Comparison of ENCODE assay signal across 26 cellular contexts in the genomic region with DNA sequence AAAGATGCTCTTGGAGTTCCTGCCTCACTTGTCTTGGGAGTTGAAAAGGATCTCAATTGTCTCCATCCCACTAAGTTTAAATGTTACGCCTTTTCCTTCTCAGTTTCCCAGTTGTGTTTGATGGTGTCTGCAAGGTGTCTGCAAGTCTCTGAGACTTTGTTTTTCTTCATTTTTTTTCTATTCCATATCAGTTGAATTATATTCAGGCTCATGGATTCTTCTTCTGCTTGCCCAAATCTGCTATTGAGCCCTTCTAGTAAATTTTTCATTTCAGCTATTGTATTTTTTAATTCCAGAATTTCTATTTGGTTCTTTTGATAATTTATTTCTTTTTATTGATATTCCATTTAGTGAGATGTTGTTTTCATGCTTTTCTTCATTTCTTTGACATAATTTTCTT. TPM values are rescaled to one million over a fixed set of nuclear protein-coding genes. Genes with fewer than 3 reads are reported as not detected.
DNase-seq lines count a peak whose midpoint lies in the region; ATAC-seq, FAIRE-seq and TF ChIP-seq lines count a peak whose summit lies in the region.
"Had no signal": no experiment of that assay in that cellular context is flagged by ENCODE, and none has a peak within 500 bp of the region (broad histone marks: within the 10 kb centered on the region; RNA-seq: fewer than 3 reads in every experiment).

No MANE protein-coding gene starts in this region.

- no peak for TF ChIP-seq POLR2A in K562 (conservative IDR thresholded peaks at IDR 0.05)

- no peaks in the 10 kb centered on the region for H3K9me1 ChIP-seq in K562 (ENCODE audit: control insufficient read depth, insufficient read depth, low read length)

- no peak overlapping the region for H2AFZ ChIP-seq in K562 (ENCODE audit: low read depth, low read length)

- H3K4me3 ChIP-seq in HEK293 (ENCODE audit: low read depth, low read length) (no peak overlapping the region), K562 (no peak overlapping the region)
- H3K4me3 ChIP-seq: BLaER1 had no signal

- 0% methylated on average over 1 of the region's 1 CpG for WGBS in K562 (ENCODE audit: insufficient coverage, low coverage, missing lambda C conversion rate)

- ATAC-seq in K562 (no peak), HG02885 (IDR thresholded peaks at IDR 0.05; ENCODE audit: poor library complexity, unreplicated experiment) (no peak)

- no peak overlapping the region for H3K27ac ChIP-seq in HEK293 (ENCODE audit: extremely low read depth, low read depth, low read length)
- H3K27ac ChIP-seq in K562 (ENCODE audit: extremely low read depth, low read depth, low read length): no peak overlapping the region
- H3K27ac ChIP-seq: BLaER1 had no signal

- intact Hi-C loops in K562 (cut with micrococcal nuclease): no loop called here

- H3K9me3 ChIP-seq in HEK293 (ENCODE audit: control insufficient read depth, insufficient read depth, low read depth, low read length): no peaks in the 10 kb centered on the region
- no peaks in the 10 kb centered on the region for H3K9me3 ChIP-seq in K562 (replicated peaks; ENCODE audit: control insufficient read depth, insufficient read depth, low read depth, low read length)
- H3K9me3 ChIP-seq: BE2C had no signal

- H3K79me2 ChIP-seq in K562 (ENCODE audit: control insufficient read depth, insufficient read depth, low read length): no peaks in the 10 kb centered on the region

- POLR2A ChIA-PET in HEK293 (lab: Yijun Ruan, JAX): no interaction called here
- POLR2A ChIA-PET in K562 (lab: Yijun Ruan, JAX): no interaction called here

- H3K9ac ChIP-seq in K562 (ENCODE audit: insufficient read depth in 1 of 2, low read depth in 2 of 2, low read length in 2 of 2): no peak overlapping the region
- H3K9ac ChIP-seq: BLaER1 had no signal

- no peaks in the 10 kb centered on the region for H4K20me1 ChIP-seq in K562 (replicated peaks; ENCODE audit: control insufficient read depth, insufficient read depth, low read length)
- H4K20me1 ChIP-seq: BLaER1 had no signal

- no peaks in the 10 kb centered on the region for H3K27me3 ChIP-seq in K562 (ENCODE audit: control insufficient read depth in 2 of 2, insufficient read depth in 2 of 2, low read length in 2 of 2)
- H3K27me3 ChIP-seq: BE2C, BLaER1 had no signal

- no TSS peak for BruUV-seq in K562 (replicated peaks; lab: Mats Ljungman, UMichigan)

- no peak for TF ChIP-seq RAD21 in K562 (CRISPR knock-in tag; conservative IDR thresholded peaks at IDR 0.05 in 1 of 2, IDR thresholded peaks at IDR 0.05 in 1 of 2)

- peak; percentile 1 for DNase-seq in Caki2 (ENCODE audit: low read depth)
- DNase-seq in K562 (ENCODE audit: extremely low read depth in 1 of 4, low spot score in 3 of 4): no peak
- DNase-seq in NCI-H1417 treated with DMSO at 0.1 percent for 48 hours (lab: John Stamatoyannopoulos, UW): no peak
- no peak for DNase-seq in SIG-M5 (lab: John Stamatoyannopoulos, UW)
- DNase-seq: 8988T; ACHN; BE2C; C1 segment of cervical spinal cord; Calu3; CD4-positive, alpha-beta memory T cell; CD4-positive, CD25-positive, alpha-beta regulatory T cell; CD8-positive, alpha-beta memory T cell; COR-L47; DMS79 treated with DMSO at 0.1 percent for 48 hours; GF-D8 had no signal

- TF ChIP-seq CTCF in HEK293 (tag by site-specific recombination; IDR thresholded peaks at IDR 0.05) (no peak), K562 (IDR thresholded peaks at IDR 0.05 in 2 of 3, conservative IDR thresholded peaks at IDR 0.05 in 1 of 3; ENCODE audit: insufficient read depth in 2 of 3, low read depth in 1 of 3, low read length in 3 of 3) (no peak)

- in situ Hi-C loops in Caki2 (cut with HindIII; ENCODE audit: low pct_unique_long_range_greater_than_20kb, low sequenced_read_pairs): no loop called here
- in situ Hi-C loops in K562 (cut with MboI): no loop called here

- CTCF ChIA-PET in HEK293 (lab: Yijun Ruan, JAX) (interaction anchor here (0.7 to 2.4 kb wide), 3 partner anchors 70 to 291 kb away, joined by 3 to 13 read pairs (median 9); no protein-coding TSS in a partner anchor), K562 (lab: Yijun Ruan, JAX; ENCODE audit: low intra/inter-chr PET ratio) (interaction anchor here (0.7 kb wide), 1 partner anchor 24 kb away, joined by 3 read pairs; no protein-coding TSS in a partner anchor)

- FAIRE-seq in K562 (lab: Jason Lieb, UNC): no peak
- FAIRE-seq: A204.1, D721Med, G401.6, GM12891, GM19239 had no signal

- no peak overlapping the region for H3K4me2 ChIP-seq in K562 (ENCODE audit: insufficient read depth, low read length)
- H3K4me2 ChIP-seq: BLaER1 had no signal

- H3K4me1 ChIP-seq in HEK293 (ENCODE audit: control insufficient read depth, insufficient read depth, low read length) (no peaks in the 10 kb centered on the region), K562 (replicated peaks in 1 of 2; ENCODE audit: control insufficient read depth in 2 of 2, insufficient read depth in 2 of 2, low read length in 2 of 2) (no peaks in the 10 kb centered on the region)
- H3K4me1 ChIP-seq: BE2C, BLaER1 had no signal

- TF ChIP-seq EP300 in K562 (IDR thresholded peaks at IDR 0.05; ENCODE audit: low read length): no peak

- H3K36me3 ChIP-seq in HEK293 (ENCODE audit: control insufficient read depth in 2 of 2, insufficient read depth in 1 of 2, low read length in 2 of 2): no peaks in the 10 kb centered on the region
- H3K36me3 ChIP-seq in K562 (ENCODE audit: control insufficient read depth, insufficient read depth, low read length): no peaks in the 10 kb centered on the region
- H3K36me3 ChIP-seq: BE2C, BLaER1 had no signal

TF ChIP-seq in HEK293, 187 proteins besides CTCF, POLR2A, EP300 and RAD21 (continues in another document):
- peak; percentile 82 for TF ChIP-seq SETDB1 (IDR thresholded peaks at IDR 0.05; ENCODE audit: insufficient read length, low read length)

TF ChIP-seq in K562, 482 proteins besides CTCF, POLR2A, EP300 and RAD21:
- TF ChIP-seq ZNF280B (CRISPR knock-in tag; IDR thresholded peaks at IDR 0.05): 0 out of 2 replicates have a peak, but pooled peaks have one; percentile 58
- TF ChIP-seq, protein P1, sequence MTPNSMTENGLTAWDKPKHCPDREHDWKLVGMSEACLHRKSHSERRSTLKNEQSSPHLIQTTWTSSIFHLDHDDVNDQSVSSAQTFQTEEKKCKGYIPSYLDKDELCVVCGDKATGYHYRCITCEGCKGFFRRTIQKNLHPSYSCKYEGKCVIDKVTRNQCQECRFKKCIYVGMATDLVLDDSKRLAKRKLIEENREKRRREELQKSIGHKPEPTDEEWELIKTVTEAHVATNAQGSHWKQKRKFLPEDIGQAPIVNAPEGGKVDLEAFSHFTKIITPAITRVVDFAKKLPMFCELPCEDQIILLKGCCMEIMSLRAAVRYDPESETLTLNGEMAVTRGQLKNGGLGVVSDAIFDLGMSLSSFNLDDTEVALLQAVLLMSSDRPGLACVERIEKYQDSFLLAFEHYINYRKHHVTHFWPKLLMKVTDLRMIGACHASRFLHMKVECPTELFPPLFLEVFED (CRISPR knock-in tag; conservative IDR thresholded peaks at IDR 0.05): no peak

RNA-seq across cellular contexts. Expression of gene TSHB, which starts 47.4 kb away (rescaled TPM):
- not detected in 2 replicates for total RNA-seq in Caki2 (2014; rRNA removed; shearing (Covaris generic); ENCODE audit: low replicate concordance)
- not detected in 2 replicates for total RNA-seq in K562 (2011; cell fraction: chromatin; rRNA removed; ENCODE audit: low replicate concordance)
- total RNA-seq in K562 (2011; cell fraction: nucleolus; rRNA removed): not detected in 2 replicates
- total RNA-seq in K562 (2011; cell fraction: nucleoplasm; rRNA removed): not detected in 2 replicates
- total RNA-seq in K562 (2014; rRNA removed) (not detected in 2 replicates), K562 (2014; rRNA removed; fragmentation: Illumina TruSeq; extraction: Trizol) (not detected in 2 replicates), K562 (2015; rRNA removed; fragmentation: Illumina TruSeq; extraction: Trizol) (not detected in 2 replicates), K562 (2021) (not detected in 2 replicates)
- polyA plus RNA-seq in K562 (2011; rRNA removed) (not detected in 2 replicates), K562 (2014; fragmentation: Illumina TruSeq; extraction: Trizol) (not detected in 2 replicates), K562 (2014; fragmentation: Nextera tagmentation; extraction: Ambion mirVana) (not detected), K562 (2014; rRNA removed) (not detected in 2 replicates)
- not detected in 2 replicates for polyA plus RNA-seq in K562 (2011; cell fraction: cytosol; rRNA removed)
- not detected in 2 replicates for polyA plus RNA-seq in K562 (2011; cell fraction: nucleus; rRNA removed)
- not detected in 2 replicates for polyA plus RNA-seq in K562 (2012)
- polyA minus RNA-seq in K562 (2011; rRNA and poly(A)+ RNA removed): not detected in 2 replicates
- not detected in 2 replicates for polyA minus RNA-seq in K562 (2011; cell fraction: cytosol; rRNA and poly(A)+ RNA removed)
- polyA minus RNA-seq in K562 (2011; cell fraction: nucleus; rRNA and poly(A)+ RNA removed): not detected in 2 replicates
- total RNA-seq: A673; Calu3; CD4-positive, alpha-beta memory T cell; CD4-positive, CD25-positive, alpha-beta regulatory T cell; CD8-positive, alpha-beta memory T cell had no signal
- polyA plus RNA-seq: AG04450; CD14-positive monocyte; CD4-positive, alpha-beta memory T cell; CD4-positive, CD25-positive, alpha-beta regulatory T cell; CD8-positive, alpha-beta memory T cell had no signal
